Comparison of ENCODE assay signal across 33 cellular contexts in genomic region chrX:70255452-70255851, GRCh38. TPM values are rescaled to one million over a fixed set of nuclear protein-coding genes. Genes with fewer than 3 reads are reported as not detected.
DNase-seq lines count a peak whose midpoint lies in the region; ATAC-seq, FAIRE-seq and TF ChIP-seq lines count a peak whose summit lies in the region.
"Had no signal": no experiment of that assay in that cellular context is flagged by ENCODE, and none has a peak within 500 bp of the region (broad histone marks: within the 10 kb centered on the region; RNA-seq: fewer than 3 reads in every experiment).

No MANE protein-coding gene starts in this region.

- no peaks in the 10 kb centered on the region for H3K9me3 ChIP-seq in right cardiac atrium (ENCODE audit: control insufficient read depth, low read length)
- no peaks in the 10 kb centered on the region for H3K9me3 ChIP-seq in right atrium auricular region
- no peaks in the 10 kb centered on the region for H3K9me3 ChIP-seq in kidney (ENCODE audit: control insufficient read depth in 1 of 2, low read length in 2 of 2)
- H3K9me3 ChIP-seq: A549, SJCRH30 had no signal

- H3K36me3 ChIP-seq in right atrium auricular region = no peaks in the 10 kb centered on the region
- H3K36me3 ChIP-seq in kidney (ENCODE audit: control insufficient read depth in 1 of 2, insufficient read depth in 2 of 2, low read length in 2 of 2) = no peaks in the 10 kb centered on the region
- H3K36me3 ChIP-seq: SJCRH30 had no signal

- WGBS in right cardiac atrium = 68% methylated on average over 2 of the region's 2 CpGs

- no peak for DNase-seq in right cardiac atrium
- DNase-seq in right atrium auricular region (ENCODE audit: low spot score) = no peak
- DNase-seq in kidney = no peak
- DNase-seq in Ammon's horn (ENCODE audit: low spot score) = no peak
- no peak for DNase-seq in coronary artery (ENCODE audit: low spot score)
- no peak for DNase-seq in GM12892 (ENCODE audit: insufficient read length)
- DNase-seq: AML-193; C1 segment of cervical spinal cord; CD4-positive, alpha-beta memory T cell; COR-L47; DMS 273 treated with DMSO at 0.1 percent for 48 hours; DMS79; EL; GDM1; Kasumi-1; NCI-H1092 treated with DMSO at 0.1 percent for 48 hours; NCI-H1436; NCI-H187; NCI-H2081 treated with DMSO at 0.1 percent for 48 hours; NCI-H2171; NCI-H226; NCI-H510A; NCI-H69; SJCRH30 had no signal

- no peak overlapping the region for H3K9ac ChIP-seq in kidney (ENCODE audit: low read length in 2 of 2)

- no peak overlapping the region for H3K4me3 ChIP-seq in right cardiac atrium (ENCODE audit: low read length)
- H3K4me3 ChIP-seq in right atrium auricular region = no peak overlapping the region
- no peak overlapping the region for H3K4me3 ChIP-seq in kidney (ENCODE audit: low read length in 2 of 2)
- no peak overlapping the region for H3K4me3 ChIP-seq in coronary artery
- H3K4me3 ChIP-seq: A549, GM12878, SJCRH30 had no signal

- H3K27ac ChIP-seq in right cardiac atrium (ENCODE audit: low read length) (no peak overlapping the region), right atrium auricular region (peak overlapping the region in 1 of 2 donors; percentile 23), kidney (ENCODE audit: low read depth in 2 of 2, low read length in 2 of 2) (no peak overlapping the region), coronary artery (no peak overlapping the region)
- H3K27ac ChIP-seq: A549, HL-60, SJCRH30 had no signal

- intact Hi-C loops in right cardiac atrium (cut with DNase I) = no loop called here
- intact Hi-C loops in kidney (cut with DNase I) = no loop called here

- peak; percentile 38 for FAIRE-seq in colon (lab: Jason Lieb, UNC)
- peak; percentile 78 for FAIRE-seq in kidney (lab: Jason Lieb, UNC)
- no peak for FAIRE-seq in GM12892 (lab: Jason Lieb, UNC)
- FAIRE-seq: A549, GM12878 had no signal

- H3K4me1 ChIP-seq in right cardiac atrium (ENCODE audit: control insufficient read depth, insufficient read depth, low read length) (no peaks in the 10 kb centered on the region), right atrium auricular region (no peaks in the 10 kb centered on the region), kidney (ENCODE audit: control insufficient read depth in 1 of 2, insufficient read depth in 1 of 2, low read depth in 1 of 2, low read length in 2 of 2) (no peaks in the 10 kb centered on the region)
- H3K4me1 ChIP-seq: SJCRH30 had no signal

- TF ChIP-seq POLR2A in GM12892 (IDR thresholded peaks at IDR 0.05; ENCODE audit: low read depth, low read length) = no peak

- TF ChIP-seq CTCF in right atrium auricular region (IDR thresholded peaks at IDR 0.05) (no peak), kidney (IDR thresholded peaks at IDR 0.05; ENCODE audit: borderline replicate concordance, extremely low read depth, insufficient read depth) (no peak), coronary artery (IDR thresholded peaks at IDR 0.05) (no peak)

- no peaks in the 10 kb centered on the region for H3K27me3 ChIP-seq in right cardiac atrium (ENCODE audit: control insufficient read depth, insufficient read depth)
- no peaks in the 10 kb centered on the region for H3K27me3 ChIP-seq in right atrium auricular region
- H3K27me3 ChIP-seq: SJCRH30 had no signal

- peak; percentile 43 to 75 for ATAC-seq in right cardiac atrium
- ATAC-seq: A549, GM12878, Panc1, SK-N-SH treated with all-trans-retinoic acid at 6 μM for 48 hours had no signal

RNA-seq across cellular contexts. Expression of gene P2RY4, which starts 4.6 kb away (rescaled TPM):
- total RNA-seq in right cardiac atrium (not detected), right atrium auricular region (not detected), kidney (0.31 TPM)
- polyA plus RNA-seq in right cardiac atrium (0.05 TPM), kidney (ENCODE audit: insufficient read depth, low read depth, low replicate concordance) (not detected)
- polyA plus RNA-seq in GM12892 (2012; ENCODE audit: missing spikeins) = not detected
- total RNA-seq: H4 had no signal
- polyA plus RNA-seq: CD4-positive, alpha-beta memory T cell had no signal

RNA-seq across cellular contexts. Expression of gene ARR3, which starts 12.7 kb away (rescaled TPM):
- total RNA-seq in right cardiac atrium = not detected
- not detected for polyA plus RNA-seq in right cardiac atrium
- not detected for total RNA-seq in right atrium auricular region
- total RNA-seq in kidney = not detected
- not detected for polyA plus RNA-seq in kidney (ENCODE audit: insufficient read depth, low read depth, low replicate concordance)
- polyA plus RNA-seq in GM12892 (2012; ENCODE audit: missing spikeins) = not detected
- total RNA-seq: CD4-positive, alpha-beta memory T cell; GM12878; H4; HepG2; M059J; SJCRH30 had no signal
- polyA plus RNA-seq: A549; CD4-positive, alpha-beta memory T cell; GM12878; HepG2 had no signal

RNA-seq across cellular contexts. Expression of gene AWAT1, which starts 21.0 kb away (rescaled TPM):
- total RNA-seq in right cardiac atrium = not detected
- not detected for polyA plus RNA-seq in right cardiac atrium
- not detected for total RNA-seq in right atrium auricular region
- total RNA-seq in kidney = not detected
- polyA plus RNA-seq in kidney (ENCODE audit: insufficient read depth, low read depth, low replicate concordance) = not detected
- not detected for polyA plus RNA-seq in GM12892 (2012; ENCODE audit: missing spikeins)
- total RNA-seq: CD4-positive, alpha-beta memory T cell; GM12878; H4; HepG2; M059J; SJCRH30 had no signal
- polyA plus RNA-seq: A549; CD4-positive, alpha-beta memory T cell; GM12878; HepG2 had no signal

RNA-seq across cellular contexts. Expression of gene RAB41, which starts 26.5 kb away (rescaled TPM):
- total RNA-seq in right cardiac atrium (not detected), right atrium auricular region (not detected), kidney (not detected)
- polyA plus RNA-seq in right cardiac atrium (not detected), kidney (ENCODE audit: insufficient read depth, low read depth, low replicate concordance) (not detected)
- polyA plus RNA-seq in GM12892 (2012; ENCODE audit: missing spikeins) = not detected
- total RNA-seq: CD4-positive, alpha-beta memory T cell; GM12878; H4; HepG2; M059J; SJCRH30 had no signal
- polyA plus RNA-seq: A549; CD4-positive, alpha-beta memory T cell; HepG2 had no signal

RNA-seq across cellular contexts. Expression of gene PDZD11, which starts 34.3 kb away (rescaled TPM):
- total RNA-seq in right cardiac atrium (10 to 100 TPM; 34.6 to 41.4 (median 40.4) TPM), right atrium auricular region (10 to 100 TPM; 30.2 to 44.5 TPM), kidney (31.3 TPM)
- polyA plus RNA-seq in right cardiac atrium (64.4 TPM), kidney (ENCODE audit: insufficient read depth, low read depth, low replicate concordance) (74.6 TPM)
- 43.2 TPM for polyA plus RNA-seq in GM12892 (2012; ENCODE audit: missing spikeins)
